9 cellular contexts compared by ENCODE assay signal in genomic region chr4:153513596-153513995, GRCh38. TPM values are rescaled to one million over a fixed set of nuclear protein-coding genes. Genes with fewer than 3 reads are reported as not detected.
DNase-seq lines count a peak whose midpoint lies in the region; ATAC-seq, FAIRE-seq and TF ChIP-seq lines count a peak whose summit lies in the region.
"Had no signal": no experiment of that assay in that cellular context is flagged by ENCODE, and none has a peak within 500 bp of the region (broad histone marks: within the 10 kb centered on the region; RNA-seq: fewer than 3 reads in every experiment).

No MANE protein-coding gene starts in this region.

- no peak for TF ChIP-seq POLR2A in endothelial cell of umbilical vein (IDR thresholded peaks at IDR 0.05; ENCODE audit: low read depth, low read length)
- TF ChIP-seq POLR2A in tibial nerve (IDR thresholded peaks at IDR 0.05) = no peak

- no peak for ATAC-seq in psoas muscle
- ATAC-seq in HG02970 (IDR thresholded peaks at IDR 0.05; ENCODE audit: low FRiP score, unreplicated experiment) = no peak
- no peak for ATAC-seq in GM19397 (IDR thresholded peaks at IDR 0.05; ENCODE audit: unreplicated experiment)
- ATAC-seq in HG02571 (IDR thresholded peaks at IDR 0.05; ENCODE audit: unreplicated experiment) = no peak
- ATAC-seq: lower lobe of right lung had no signal

- peaks cover 7% of the 10 kb centered on the region for H3K79me2 ChIP-seq in endothelial cell of umbilical vein (ENCODE audit: control insufficient read depth, insufficient read depth, low read length)

- dilution Hi-C loops in endothelial cell of umbilical vein (cut with MboI; ENCODE audit: extremely low pct_ligation_motif_present, low sequenced_read_pairs) = no loop called here

- POLR2A ChIA-PET in endothelial cell of umbilical vein (lab: Charles Lee) = no interaction called here

- H3K9me1 ChIP-seq in endothelial cell of umbilical vein (replicated peaks; ENCODE audit: control insufficient read depth, extremely low read depth, insufficient read depth, low read length) = no peaks in the 10 kb centered on the region

- no peaks in the 10 kb centered on the region for H4K20me1 ChIP-seq in endothelial cell of umbilical vein (replicated peaks; ENCODE audit: control insufficient read depth, extremely low read depth, insufficient read depth, low read length)

- DNase-seq in ELR (ENCODE audit: low read depth) = peak; percentile 81
- peak; percentile 55 for DNase-seq in NCI-H226
- peak; percentile 58 for DNase-seq in endothelial cell of umbilical vein (ENCODE audit: low read depth, low spot score)
- DNase-seq in psoas muscle = no peak
- DNase-seq in tibial nerve (ENCODE audit: low spot score in 2 of 2) = no peak
- DNase-seq: lower lobe of right lung had no signal

- H3K36me3 ChIP-seq in endothelial cell of umbilical vein (ENCODE audit: control insufficient read depth in 2 of 2, extremely low read depth in 1 of 2, insufficient read depth in 2 of 2, low read length in 2 of 2) (no peaks in the 10 kb centered on the region), psoas muscle (ENCODE audit: insufficient read depth in 1 of 2, low read depth in 1 of 2) (no peaks in the 10 kb centered on the region), tibial nerve (no peaks in the 10 kb centered on the region)
- H3K36me3 ChIP-seq: lower lobe of right lung had no signal

- H3K4me2 ChIP-seq in endothelial cell of umbilical vein (ENCODE audit: insufficient read depth, low read length) = peak overlapping the region; percentile 59

- H3K9ac ChIP-seq in endothelial cell of umbilical vein (replicated peaks; ENCODE audit: extremely low read depth, insufficient read depth, low read length) = peak overlapping the region; percentile 48

- no peaks in the 10 kb centered on the region for H3K9me3 ChIP-seq in endothelial cell of umbilical vein (replicated peaks; ENCODE audit: control insufficient read depth, insufficient read depth, low read length)
- no peaks in the 10 kb centered on the region for H3K9me3 ChIP-seq in psoas muscle
- H3K9me3 ChIP-seq in tibial nerve = no peaks in the 10 kb centered on the region
- H3K9me3 ChIP-seq: lower lobe of right lung had no signal

- H3K27ac ChIP-seq in endothelial cell of umbilical vein (ENCODE audit: insufficient read depth, low read depth, low read length) (peak overlapping the region; percentile 82), psoas muscle (peak overlapping the region; percentile 32), tibial nerve (peak overlapping the region in 1 of 4 donors; percentile 62)
- H3K27ac ChIP-seq: lower lobe of right lung had no signal

- CTCF ChIA-PET in endothelial cell of umbilical vein (lab: Charles Lee) = interaction anchor here (1.2 to 1.4 kb wide), 3 partner anchors 22 to 61 kb away, joined by 3 to 6 read pairs (median 4); no protein-coding TSS in a partner anchor

- intact Hi-C loops in endothelial cell of umbilical vein (cut with micrococcal nuclease) (loop anchor here (1.0 kb wide), 1 partner anchor 23 kb away; no protein-coding TSS in a partner anchor), psoas muscle (cut with DNase I) (no loop called here)

- H3K4me3 ChIP-seq in endothelial cell of umbilical vein (replicated peaks in 1 of 3; ENCODE audit: insufficient read depth in 1 of 3, low read depth in 1 of 3, low read length in 3 of 3) = no peak overlapping the region
- H3K4me3 ChIP-seq in psoas muscle = no peak overlapping the region
- H3K4me3 ChIP-seq in tibial nerve = no peak overlapping the region
- H3K4me3 ChIP-seq: lower lobe of right lung had no signal

- H3K27me3 ChIP-seq in endothelial cell of umbilical vein (ENCODE audit: control insufficient read depth in 2 of 2, insufficient read depth in 2 of 2, low read length in 2 of 2) = no peaks in the 10 kb centered on the region
- H3K27me3 ChIP-seq in psoas muscle (ENCODE audit: insufficient read depth in 3 of 3, low read length in 2 of 3) = no peaks in the 10 kb centered on the region
- no peaks in the 10 kb centered on the region for H3K27me3 ChIP-seq in tibial nerve

- H3K4me1 ChIP-seq in endothelial cell of umbilical vein (ENCODE audit: control insufficient read depth, extremely low read depth, insufficient read depth, low read length) (peaks cover 18% of the 10 kb centered on the region), psoas muscle (peaks cover 50% of the 10 kb centered on the region), tibial nerve (peaks cover 0 to 39% (median 7%) of the 10 kb centered on the region in 4 donors)

- FAIRE-seq in endothelial cell of umbilical vein (lab: Jason Lieb, UNC) = no peak

- no peak for TF ChIP-seq EP300 in tibial nerve (IDR thresholded peaks at IDR 0.05)

- TF ChIP-seq CTCF in endothelial cell of umbilical vein (IDR thresholded peaks at IDR 0.05; ENCODE audit: extremely low read depth in 1 of 2, insufficient read depth in 1 of 2, low read depth in 1 of 2, low read length in 2 of 2) = no peak
- no peak for TF ChIP-seq CTCF in psoas muscle (IDR thresholded peaks at IDR 0.05)
- no peak for TF ChIP-seq CTCF in tibial nerve (IDR thresholded peaks at IDR 0.05)

- 41 to 49% (median 47%) methylated on average over 1 of the region's 1 CpG for WGBS in psoas muscle, 3 donors
- WGBS in tibial nerve, 2 donors = 17 to 29% methylated on average over 1 of the region's 1 CpG

- H2AFZ ChIP-seq in endothelial cell of umbilical vein (ENCODE audit: low read depth, low read length) = no peak overlapping the region

- BruUV-seq in endothelial cell of umbilical vein (replicated peaks; lab: Mats Ljungman, UMichigan) = no TSS peak

TF ChIP-seq in endothelial cell of umbilical vein, 7 proteins besides CTCF, POLR2A, EP300 and RAD21:
- TF ChIP-seq JUN (IDR thresholded peaks at IDR 0.05; ENCODE audit: borderline replicate concordance, insufficient read depth, insufficient read length, low read depth) (peak; percentile 29), MYC (IDR thresholded peaks at IDR 0.05; ENCODE audit: low read depth, low read length) (no peak), EZH2 (IDR thresholded peaks at IDR 0.05; ENCODE audit: borderline replicate concordance, low read depth, low read length, severe bottlenecking) (no peak)

RNA-seq across cellular contexts. Expression of gene TMEM131L, which starts 47.4 kb away (rescaled TPM):
- 19.1 and 21.2 TPM in 2 replicates for total RNA-seq in endothelial cell of umbilical vein
- polyA plus RNA-seq in endothelial cell of umbilical vein = 7.2 and 7.7 TPM in 2 replicates
- polyA plus RNA-seq in endothelial cell of umbilical vein (2011; cell fraction: cytosol; rRNA removed) = 6.5 and 7.5 TPM in 2 replicates
- polyA plus RNA-seq in endothelial cell of umbilical vein (2011; cell fraction: nucleus; rRNA removed) = 24.8 and 29.1 TPM in 2 replicates
- polyA plus RNA-seq in endothelial cell of umbilical vein (2012) = 9.8 and 13.2 TPM in 2 replicates
- 22.1 and 25.4 TPM in 2 replicates for polyA minus RNA-seq in endothelial cell of umbilical vein
- 3.1 TPM for polyA minus RNA-seq in endothelial cell of umbilical vein (2011; cell fraction: cytosol; rRNA and poly(A)+ RNA removed)
- 32.0 and 62.3 TPM in 2 replicates for polyA minus RNA-seq in endothelial cell of umbilical vein (2011; cell fraction: nucleus; rRNA and poly(A)+ RNA removed)
- 10 to 100 TPM in 2 of 4 donors, 1 to 10 TPM in 2; 6.9 to 21.2 (median 11.5) TPM for total RNA-seq in psoas muscle
- polyA plus RNA-seq in psoas muscle = 1 to 10 TPM; 2.1 to 6.7 (median 3.3) TPM
- total RNA-seq in tibial nerve = 10 to 100 TPM in 3 of 4 donors, 1 to 10 TPM in 1; 8.7 to 19.9 (median 12.1) TPM

Comparison
In these comparisons a context has a peak if more than half of its experiments do, and no peak if none do; other contexts are left out.
1. DNase-seq: peak in ELR (single experiment), NCI-H226 (single experiment) and endothelial cell of umbilical vein (single experiment); none in psoas muscle (0 of 2) and tibial nerve (0 of 2).